ENCODE assay signal across 1 cellular context in genomic region chr6:11685411-11686093, GRCh38.
TF ChIP-seq lines count a peak whose summit lies in the region.

No MANE protein-coding gene starts in this region.

TF ChIP-seq in HEK293, 187 proteins besides CTCF, POLR2A, EP300 and RAD21 (continued from another document):
- TF ChIP-seq, protein P1, sequence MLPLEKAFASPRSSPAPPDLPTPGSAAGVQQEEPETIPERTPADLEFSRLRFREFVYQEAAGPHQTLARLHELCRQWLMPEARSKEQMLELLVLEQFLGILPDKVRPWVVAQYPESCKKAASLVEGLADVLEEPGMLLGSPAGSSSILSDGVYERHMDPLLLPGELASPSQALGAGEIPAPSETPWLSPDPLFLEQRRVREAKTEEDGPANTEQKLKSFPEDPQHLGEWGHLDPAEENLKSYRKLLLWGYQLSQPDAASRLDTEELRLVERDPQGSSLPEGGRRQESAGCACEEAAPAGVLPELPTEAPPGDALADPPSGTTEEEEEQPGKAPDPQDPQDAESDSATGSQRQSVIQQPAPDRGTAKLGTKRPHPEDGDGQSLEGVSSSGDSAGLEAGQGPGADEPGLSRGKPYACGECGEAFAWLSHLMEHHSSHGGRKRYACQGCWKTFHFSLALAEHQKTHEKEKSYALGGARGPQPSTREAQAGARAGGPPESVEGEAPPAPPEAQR (tag by site-specific recombination; IDR thresholded peaks at IDR 0.05), result no peak
- TF ChIP-seq ZFP37 (tag by site-specific recombination; IDR thresholded peaks at IDR 0.05), result peak; percentile 31; the same call in 1 of the 2 replicates
TF ChIP-seq in HEK293: peak in this region for 27.
